In the genomic region with DNA sequence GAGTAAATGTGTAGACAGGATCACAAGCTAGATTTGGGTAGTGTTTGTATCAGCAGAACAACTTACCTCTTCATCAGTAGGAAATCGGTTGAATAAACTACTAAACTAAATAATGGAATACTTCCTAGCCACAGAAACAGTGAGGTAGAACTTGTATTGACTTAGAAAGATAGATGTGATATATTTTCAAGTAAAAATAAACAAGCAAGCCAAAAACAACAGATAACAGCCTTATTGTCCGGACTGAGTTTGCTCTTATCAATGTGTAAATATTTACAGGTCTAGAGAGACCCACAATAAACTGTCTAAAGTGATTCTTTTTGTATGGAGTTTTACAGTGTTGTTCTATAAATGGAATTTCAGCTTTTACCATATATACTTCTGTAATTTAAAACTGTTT, we compare ENCODE assay signal across 29 cellular contexts.
"Had no signal": no experiment of that assay in that cellular context is flagged by ENCODE, and none has a peak within 500 bp of the region (broad histone marks: within the 10 kb centered on the region; RNA-seq: fewer than 3 reads in every experiment).

No MANE protein-coding gene starts in this region.

- H3K9me3 Mint-ChIP-seq: activated T-helper 1 cell treated with anti-CD3 and anti-CD28 coated beads, Interleukin-12 subunit alpha, Interleukin-12 subunit beta, Interleukin-2, Interleukin-4 antibody, amounts not matched to agents 30 ng/mL and 10 ng/mL and 1 ng/mL, durations not matched to agents 14 hours and 24 hours and 36 hours; brain had no signal

- ATAC-seq: activated CD4-positive, CD25-positive, alpha-beta regulatory T cell treated with anti-CD3 and anti-CD28 coated beads, Interleukin-2, amount 50 U/mL, for 24 hours; activated CD8-positive, alpha-beta memory T cell treated with anti-CD3 and anti-CD28 coated beads, Interleukin-2, amount 10 ng/mL, durations not matched to agents 7 days and 5 days; activated naive CD4-positive, alpha-beta T cell treated with anti-CD3 and anti-CD28 coated beads, Interleukin-2, amount 50 U/mL, for 72 hours had no signal

- H3K27me3 Mint-ChIP-seq: activated CD8-positive, alpha-beta memory T cell treated with anti-CD3 and anti-CD28 coated beads, Interleukin-2, amount 10 ng/mL, durations not matched to agents 7 days and 5 days; activated T-cell treated with anti-CD3 and anti-CD28 coated beads, Interleukin-2, amount 50 U/mL, for 24 hours; central memory CD8-positive, alpha-beta T cell had no signal

- H3K27me3 ChIP-seq: Peyer's patch, SJCRH30 had no signal

- H3K4me3 Mint-ChIP-seq: activated CD8-positive, alpha-beta memory T cell treated with anti-CD3 and anti-CD28 coated beads, Interleukin-2, amount 10 ng/mL, durations not matched to agents 7 days and 5 days; activated T-cell treated with anti-CD3 and anti-CD28 coated beads, Interleukin-2, amount 50 U/mL, for 24 hours; activated T-helper 1 cell treated with anti-CD3 and anti-CD28 coated beads, Interleukin-12 subunit alpha, Interleukin-12 subunit beta, Interleukin-2, Interleukin-4 antibody, amounts not matched to agents 30 ng/mL and 10 ng/mL and 1 ng/mL, durations not matched to agents 14 hours and 24 hours and 36 hours; brain; central memory CD8-positive, alpha-beta T cell had no signal

- H3K36me3 Mint-ChIP-seq: activated CD8-positive, alpha-beta memory T cell treated with anti-CD3 and anti-CD28 coated beads, Interleukin-2, amount 10 ng/mL, durations not matched to agents 7 days and 5 days; activated naive CD4-positive, alpha-beta T cell treated with anti-CD3 and anti-CD28 coated beads, Interleukin-2, amount 50 U/mL, for 72 hours had no signal

- H3K4me3 ChIP-seq: Peyer's patch, SJCRH30 had no signal

- DNase-seq: activated CD4-positive, alpha-beta T cell treated with anti-CD3 and anti-CD28 coated beads for 48 hours; activated CD4-positive, alpha-beta T cell treated with anti-CD3 and anti-CD28 coated beads, Interleukin-2, amount 50 U/mL, for 4 hours; activated CD8-positive, alpha-beta memory T cell treated with anti-CD3 and anti-CD28 coated beads, Interleukin-2, amount 10 ng/mL, durations not matched to agents 7 days and 5 days; activated effector memory CD4-positive, alpha-beta T cell treated with Interleukin-2 at 50 U/mL for 16 hours; activated naive CD4-positive, alpha-beta T cell; activated T-cell treated with anti-CD3 and anti-CD28 coated beads, Interleukin-2, amount 50 U/mL, for 24 hours; amygdala; NCI-H1105 treated with DMSO at 0.1 percent for 48 hours; NCI-H1436 treated with DMSO at 0.1 percent for 48 hours; NCI-H1930; NCI-H2171; NCI-H2227 treated with DMSO at 0.1 percent for 48 hours; NCI-H446 treated with DMSO at 0.1 percent for 48 hours; NCI-H524 treated with DMSO at 0.1 percent for 48 hours; NCI-H82; OCI-M1; Peyer's patch; Right ventricle myocardium superior; SJCRH30; SK-N-SH; T-helper 1 cell; WERI-Rb-1 had no signal

- H3K4me1 ChIP-seq: SJCRH30 had no signal

- H3K27ac ChIP-seq: Peyer's patch, RWPE1, SJCRH30, WERI-Rb-1 had no signal

- H3K36me3 ChIP-seq: Peyer's patch, SJCRH30, WERI-Rb-1 had no signal

- FAIRE-seq: astrocyte had no signal

- H3K9ac ChIP-seq: SK-N-SH had no signal

- H3K9me3 ChIP-seq: Peyer's patch, SJCRH30, SK-N-SH had no signal

- H3K4me1 Mint-ChIP-seq: activated CD8-positive, alpha-beta memory T cell treated with anti-CD3 and anti-CD28 coated beads, Interleukin-2, amount 10 ng/mL, durations not matched to agents 7 days and 5 days; central memory CD8-positive, alpha-beta T cell had no signal

- H3K27ac Mint-ChIP-seq: activated CD8-positive, alpha-beta memory T cell treated with anti-CD3 and anti-CD28 coated beads, Interleukin-2, amount 10 ng/mL, durations not matched to agents 7 days and 5 days; activated naive CD4-positive, alpha-beta T cell treated with anti-CD3 and anti-CD28 coated beads, Interleukin-2, amount 50 U/mL, for 72 hours; activated T-cell treated with anti-CD3 and anti-CD28 coated beads, Interleukin-2, amount 50 U/mL, for 24 hours; activated T-helper 1 cell treated with anti-CD3 and anti-CD28 coated beads, Interleukin-12 subunit alpha, Interleukin-12 subunit beta, Interleukin-2, Interleukin-4 antibody, amounts not matched to agents 30 ng/mL and 10 ng/mL and 1 ng/mL, durations not matched to agents 14 hours and 24 hours and 36 hours; brain had no signal

- H3K4me2 ChIP-seq: SK-N-SH had no signal
